ENCODE assay signal across 7 cellular contexts in the genomic region with DNA sequence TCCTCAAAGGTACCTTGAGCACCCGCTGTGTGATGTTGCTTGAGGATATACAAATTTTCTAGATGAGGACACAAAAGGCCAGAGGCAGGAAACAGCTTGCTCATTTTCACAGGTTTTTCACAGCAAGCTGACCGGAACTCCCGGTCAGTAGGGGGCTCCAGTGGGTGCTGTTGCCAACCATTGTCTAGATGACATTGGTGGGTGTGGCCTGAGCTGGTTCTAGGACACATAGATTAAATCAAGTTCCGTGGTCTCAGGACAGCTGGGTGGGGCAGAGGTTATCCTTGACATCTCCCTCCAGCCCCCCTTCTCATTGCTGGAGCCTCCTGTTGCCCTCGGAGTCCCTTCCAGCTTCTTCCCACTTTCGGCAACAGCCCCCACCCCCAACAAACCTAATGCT.
A peak's percentile ranks its signal among the peaks of the same experiment; 100 is the strongest.
DNase-seq lines count a peak whose midpoint lies in the region; ATAC-seq and TF ChIP-seq lines count a peak whose summit lies in the region.

No MANE protein-coding gene starts in this region.

- no peak overlapping the region for H3K23ac ChIP-seq in H9 (ENCODE audit: insufficient read length, low read depth, low read length)

- no peaks in the 10 kb centered on the region for H3K27me3 ChIP-seq in H9 (ENCODE audit: insufficient read depth, low read length)
- H3K27me3 ChIP-seq in stomach, result no peaks in the 10 kb centered on the region

- DNase-seq in H9 (peak; percentile 82), glomerular endothelial cell (ENCODE audit: extremely low read depth, low read depth, low spot score) (peak; percentile 29), stomach (no peak), NCI-H2196 treated with DMSO at 0.1 percent for 48 hours (lab: John Stamatoyannopoulos, UW; ENCODE audit: unreplicated experiment) (no peak)
- no peak for DNase-seq in effector memory CD8-positive, alpha-beta T cell
- DNase-seq in activated CD4-positive, alpha-beta T cell treated with anti-CD3 and anti-CD28 coated beads, Interleukin-2, amount 10 ng/mL, durations not matched to agents 7 days and 5 days, result no peak

- H3K18ac ChIP-seq in H9 (ENCODE audit: insufficient read length, low read depth, low read length), result no peak overlapping the region

- H3K36me3 ChIP-seq in stomach, result peaks cover 0 to 11% (median 0%) of the 10 kb centered on the region in 4 donors

- no peaks in the 10 kb centered on the region for H4K20me1 ChIP-seq in H9 (ENCODE audit: control insufficient read depth, insufficient read depth, insufficient read length)

- H3K56ac ChIP-seq in H9 (ENCODE audit: insufficient read length, low read depth, low read length), result no peak overlapping the region

- no peak overlapping the region for H2BK5ac ChIP-seq in H9 (ENCODE audit: insufficient read length, low read length)

- CTCF ChIA-PET in activated CD4-positive, alpha-beta T cell treated with anti-CD3 and anti-CD28 coated beads, Interleukin-2, amount 10 ng/mL, durations not matched to agents 7 days and 5 days (lab: Charles Lee), result no interaction called here

- TF ChIP-seq POLR2A in stomach (IDR thresholded peaks at IDR 0.05), result no peak

- no peaks in the 10 kb centered on the region for H3K23me2 ChIP-seq in H9 (ENCODE audit: insufficient read length, low read depth, low read length, poor library complexity, severe bottlenecking)

- no peak overlapping the region for H3K4me3 Mint-ChIP-seq in H9
- H3K4me3 Mint-ChIP-seq in effector memory CD8-positive, alpha-beta T cell, result no peak overlapping the region
- no peak overlapping the region for H3K4me3 Mint-ChIP-seq in activated CD4-positive, alpha-beta T cell treated with anti-CD3 and anti-CD28 coated beads, Interleukin-2, amount 10 ng/mL, durations not matched to agents 7 days and 5 days

- peak; percentile 42 for ATAC-seq in SK-N-SH treated with all-trans-retinoic acid at 6 μM for 48 hours
- ATAC-seq in effector memory CD8-positive, alpha-beta T cell (replicated peaks), result no peak

- POLR2A ChIA-PET in activated CD4-positive, alpha-beta T cell treated with anti-CD3 and anti-CD28 coated beads, Interleukin-2, amount 10 ng/mL, durations not matched to agents 7 days and 5 days (lab: Charles Lee), result no interaction called here

- no peak for TF ChIP-seq EP300 in stomach (IDR thresholded peaks at IDR 0.05)

- no peak overlapping the region for H2AFZ ChIP-seq in H9 (ENCODE audit: low read length)

- no peaks in the 10 kb centered on the region for H3K79me1 ChIP-seq in H9 (ENCODE audit: insufficient read depth, low read depth, low read length, poor library complexity, severe bottlenecking)

- H3K9ac ChIP-seq in H9 (ENCODE audit: extremely low read depth, insufficient read length, low read length), result no peak overlapping the region

- no peak overlapping the region for H2BK12ac ChIP-seq in H9 (ENCODE audit: insufficient read length, low read depth, low read length)

- no peak overlapping the region for H2BK120ac ChIP-seq in H9 (ENCODE audit: low read depth, low read length, poor library complexity, severe bottlenecking)

- H2AK5ac ChIP-seq in H9 (ENCODE audit: insufficient read length, low read length), result no peak overlapping the region

- H4K91ac ChIP-seq in H9 (ENCODE audit: insufficient read length, low read depth, low read length), result no peak overlapping the region

- H3T11ph ChIP-seq in H9 (ENCODE audit: low read length), result no peak overlapping the region

- H3K36me3 Mint-ChIP-seq in H9 (ENCODE audit: insufficient read depth in 1 of 3, low read depth in 3 of 3), result no peaks in the 10 kb centered on the region
- no peaks in the 10 kb centered on the region for H3K36me3 Mint-ChIP-seq in effector memory CD8-positive, alpha-beta T cell (ENCODE audit: insufficient read depth)
- H3K36me3 Mint-ChIP-seq in activated CD4-positive, alpha-beta T cell treated with anti-CD3 and anti-CD28 coated beads, Interleukin-2, amount 10 ng/mL, durations not matched to agents 7 days and 5 days (ENCODE audit: low read depth), result no peaks in the 10 kb centered on the region

- no peaks in the 10 kb centered on the region for H3K79me2 ChIP-seq in H9 (ENCODE audit: insufficient read depth, low read length)

- WGBS in H9 (ENCODE audit: extremely low coverage, insufficient read length, low lambda C conversion rate), result no CpG with 5 or more reads among the region's 6 CpGs
- WGBS in stomach, 5 donors, result 54 to 67% (median 63%) methylated on average over 6 of the region's 6 CpGs

- H2BK20ac ChIP-seq in H9 (ENCODE audit: low read depth, low read length, poor library complexity, severe bottlenecking), result no peak overlapping the region

- H3K9me3 Mint-ChIP-seq in H9, result no peaks in the 10 kb centered on the region
- no peaks in the 10 kb centered on the region for H3K9me3 Mint-ChIP-seq in effector memory CD8-positive, alpha-beta T cell
- H3K9me3 Mint-ChIP-seq in activated CD4-positive, alpha-beta T cell treated with anti-CD3 and anti-CD28 coated beads, Interleukin-2, amount 10 ng/mL, durations not matched to agents 7 days and 5 days, result no peaks in the 10 kb centered on the region

- no peak overlapping the region for H3K4me3 ChIP-seq in stomach

- peaks cover 40 to 41% of the 10 kb centered on the region in 2 experiments for H3K4me1 Mint-ChIP-seq in H9
- peaks cover 7 to 8% of the 10 kb centered on the region in 2 donors for H3K4me1 Mint-ChIP-seq in effector memory CD8-positive, alpha-beta T cell (ENCODE audit: low read depth in 2 of 2)
- peaks cover 15% of the 10 kb centered on the region for H3K4me1 Mint-ChIP-seq in activated CD4-positive, alpha-beta T cell treated with anti-CD3 and anti-CD28 coated beads, Interleukin-2, amount 10 ng/mL, durations not matched to agents 7 days and 5 days

- intact Hi-C loops in stomach (cut with DNase I; ENCODE audit: low total_unique reads), result no loop called here

- no peak overlapping the region for H4K5ac ChIP-seq in H9 (ENCODE audit: insufficient read length, low read depth, low read length)

- H3K27ac ChIP-seq in H9 (ENCODE audit: insufficient read length, low read depth, low read length) (no peak overlapping the region), stomach (peak overlapping the region in 4 of 5 donors; percentile 32 to 62 (median 50))

- no peak overlapping the region for H2BK15ac ChIP-seq in H9 (ENCODE audit: low read depth, low read length)

- H3K9me3 ChIP-seq in H9 (ENCODE audit: control insufficient read depth, low read depth, low read length) (no peaks in the 10 kb centered on the region), stomach (no peaks in the 10 kb centered on the region)

- H3K4me2 ChIP-seq in H9 (ENCODE audit: insufficient read depth, insufficient read length, low read length), result no peak overlapping the region

- H3K14ac ChIP-seq in H9 (ENCODE audit: insufficient read depth, low read length), result no peak overlapping the region; the same call in 1 of the 2 replicates

- H3K27ac Mint-ChIP-seq in H9, result peak overlapping the region in 1 of 3 experiments; percentile 76; a peak in 1 of 7 replicates
- no peak overlapping the region for H3K27ac Mint-ChIP-seq in effector memory CD8-positive, alpha-beta T cell
- no peak overlapping the region for H3K27ac Mint-ChIP-seq in activated CD4-positive, alpha-beta T cell treated with anti-CD3 and anti-CD28 coated beads, Interleukin-2, amount 10 ng/mL, durations not matched to agents 7 days and 5 days

- H3K27me3 Mint-ChIP-seq in H9 (ENCODE audit: low read depth), result peaks cover 3% of the 10 kb centered on the region; the same call in 1 of the 2 replicates
- peaks cover 55 to 82% of the 10 kb centered on the region in 2 donors for H3K27me3 Mint-ChIP-seq in effector memory CD8-positive, alpha-beta T cell
- peaks cover 27% of the 10 kb centered on the region for H3K27me3 Mint-ChIP-seq in activated CD4-positive, alpha-beta T cell treated with anti-CD3 and anti-CD28 coated beads, Interleukin-2, amount 10 ng/mL, durations not matched to agents 7 days and 5 days

- no peak overlapping the region for H4K8ac ChIP-seq in H9 (replicated peaks; ENCODE audit: insufficient read length, low read depth, low read length)

- H3K4me1 ChIP-seq in H9 (ENCODE audit: insufficient read depth, low read length), result peaks cover 5% of the 10 kb centered on the region; the same call in 1 of the 2 replicates
- peaks cover 6 to 21% (median 11%) of the 10 kb centered on the region in 4 donors for H3K4me1 ChIP-seq in stomach

- peak; percentile 70 for TF ChIP-seq CTCF in H9 (conservative IDR thresholded peaks at IDR 0.05)
- TF ChIP-seq CTCF in stomach (IDR thresholded peaks at IDR 0.05), result no peak

- H3K4ac ChIP-seq in H9 (ENCODE audit: low read depth, low read length), result no peak overlapping the region

TF ChIP-seq in SK-N-SH treated with all-trans-retinoic acid at 6 μM for 48 hours, 23 proteins besides CTCF, POLR2A, EP300 and RAD21 (continues in another document):
- TF ChIP-seq RARB (CRISPR knock-in tag; IDR thresholded peaks at IDR 0.05) (no peak), PPARA (CRISPR knock-in tag; IDR thresholded peaks at IDR 0.05; ENCODE audit: borderline replicate concordance) (no peak), GLIS3 (CRISPR knock-in tag; IDR thresholded peaks at IDR 0.05) (no peak), BACH2 (CRISPR knock-in tag; IDR thresholded peaks at IDR 0.05; ENCODE audit: borderline replicate concordance) (no peak), ESRRG (CRISPR knock-in tag; IDR thresholded peaks at IDR 0.05) (no peak), OSR1 (CRISPR knock-in tag; IDR thresholded peaks at IDR 0.05) (no peak)
- TF ChIP-seq, protein P1, sequence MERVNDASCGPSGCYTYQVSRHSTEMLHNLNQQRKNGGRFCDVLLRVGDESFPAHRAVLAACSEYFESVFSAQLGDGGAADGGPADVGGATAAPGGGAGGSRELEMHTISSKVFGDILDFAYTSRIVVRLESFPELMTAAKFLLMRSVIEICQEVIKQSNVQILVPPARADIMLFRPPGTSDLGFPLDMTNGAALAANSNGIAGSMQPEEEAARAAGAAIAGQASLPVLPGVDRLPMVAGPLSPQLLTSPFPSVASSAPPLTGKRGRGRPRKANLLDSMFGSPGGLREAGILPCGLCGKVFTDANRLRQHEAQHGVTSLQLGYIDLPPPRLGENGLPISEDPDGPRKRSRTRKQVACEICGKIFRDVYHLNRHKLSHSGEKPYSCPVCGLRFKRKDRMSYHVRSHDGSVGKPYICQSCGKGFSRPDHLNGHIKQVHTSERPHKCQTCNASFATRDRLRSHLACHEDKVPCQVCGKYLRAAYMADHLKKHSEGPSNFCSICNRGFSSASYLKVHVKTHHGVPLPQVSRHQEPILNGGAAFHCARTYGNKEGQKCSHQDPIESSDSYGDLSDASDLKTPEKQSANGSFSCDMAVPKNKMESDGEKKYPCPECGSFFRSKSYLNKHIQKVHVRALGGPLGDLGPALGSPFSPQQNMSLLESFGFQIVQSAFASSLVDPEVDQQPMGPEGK (CRISPR knock-in tag; IDR thresholded peaks at IDR 0.05; ENCODE audit: borderline replicate concordance), result no peak

Comparison
In these comparisons a context has a peak if more than half of its experiments do, and no peak if none do; other contexts are left out.
1. DNase-seq: peak in H9 (single experiment) and glomerular endothelial cell (single experiment); none in stomach (single experiment), effector memory CD8-positive, alpha-beta T cell (0 of 3), activated CD4-positive, alpha-beta T cell treated with anti-CD3 and anti-CD28 coated beads, Interleukin-2, amount 10 ng/mL, durations not matched to agents 7 days and 5 days (single experiment) and NCI-H2196 treated with DMSO at 0.1 percent for 48 hours (single experiment).